ENCODE assay signal across 12 cellular contexts in genomic region chr2:231378028-231378722, GRCh38. TPM values are rescaled to one million over a fixed set of nuclear protein-coding genes. Genes with fewer than 3 reads are reported as not detected.
DNase-seq lines count a peak whose midpoint lies in the region; FAIRE-seq and TF ChIP-seq lines count a peak whose summit lies in the region.
"Had no signal": no experiment of that assay in that cellular context is flagged by ENCODE, and none has a peak within 500 bp of the region (broad histone marks: within the 10 kb centered on the region; RNA-seq: fewer than 3 reads in every experiment).

No MANE protein-coding gene starts in this region.

- H3K4me1 ChIP-seq in keratinocyte (ENCODE audit: control insufficient read depth, extremely low read depth, insufficient read depth, low read length) (peaks cover 6% of the 10 kb centered on the region), stomach (peaks cover 24 to 59% (median 25%) of the 10 kb centered on the region in 4 donors)

- no peaks in the 10 kb centered on the region for H3K9me3 ChIP-seq in keratinocyte (ENCODE audit: control insufficient read depth, low read depth, low read length)
- no peaks in the 10 kb centered on the region for H3K9me3 ChIP-seq in stomach
- H3K9me3 ChIP-seq: left ventricle myocardium inferior had no signal

- peak overlapping the region; percentile 9 for H2AFZ ChIP-seq in keratinocyte (ENCODE audit: control insufficient read depth, low read length)

- no peaks in the 10 kb centered on the region for H3K9me1 ChIP-seq in keratinocyte (ENCODE audit: control insufficient read depth, extremely low read depth, insufficient read depth, low read length)

- in situ Hi-C loops in ACHN (cut with HindIII; ENCODE audit: low pct_ligation_motif_present, low pct_unique_long_range_greater_than_20kb, low sequenced_read_pairs) = no loop called here

- peak; percentile 71 for FAIRE-seq in keratinocyte (lab: Jason Lieb, UNC)

- no peak for TF ChIP-seq EP300 in stomach (IDR thresholded peaks at IDR 0.05)

- TF ChIP-seq POLR2A in stomach (IDR thresholded peaks at IDR 0.05) = no peak

- H4K20me1 ChIP-seq in keratinocyte (ENCODE audit: control insufficient read depth, extremely low read depth, insufficient read depth, low read length) = no peaks in the 10 kb centered on the region

- H3K4me2 ChIP-seq in keratinocyte (ENCODE audit: control insufficient read depth, extremely low read depth, insufficient read depth, low read depth, low read length) = no peak overlapping the region

- TF ChIP-seq CTCF in keratinocyte (optimal IDR thresholded peaks at IDR 0.05 in 1 of 3, IDR thresholded peaks at IDR 0.05 in 1 of 3, conservative IDR thresholded peaks at IDR 0.05 in 1 of 3; ENCODE audit: extremely low read depth in 1 of 3, insufficient read depth in 2 of 3, low read length in 3 of 3) = no peak
- TF ChIP-seq CTCF in stomach (IDR thresholded peaks at IDR 0.05) = no peak

- WGBS in stomach, 5 donors = 63 to 78% (median 69%) methylated on average over 8 to 13 of the region's 13 CpGs

- H3K4me3 ChIP-seq in keratinocyte (ENCODE audit: control insufficient read depth in 2 of 3, extremely low read depth in 1 of 3, insufficient read depth in 2 of 3, low read depth in 1 of 3, low read length in 3 of 3) (no peak overlapping the region), stomach (no peak overlapping the region)
- H3K4me3 ChIP-seq: left ventricle myocardium inferior had no signal

- no peaks in the 10 kb centered on the region for H3K79me2 ChIP-seq in keratinocyte (ENCODE audit: control insufficient read depth, insufficient read depth, low read length)

- peak; percentile 49 for DNase-seq in NCI-H2029 (lab: John Stamatoyannopoulos, UW)
- DNase-seq in NCI-H2029 treated with DMSO at 0.1 percent for 48 hours (lab: John Stamatoyannopoulos, UW) = no peak
- DNase-seq in SHP77 treated with DMSO at 0.1 percent for 48 hours (lab: John Stamatoyannopoulos, UW) = peak; percentile 36
- peak; percentile 7 for DNase-seq in keratinocyte (ENCODE audit: low read depth, low spot score)
- peak; percentile 61 for DNase-seq in stomach
- DNase-seq in GF-D8 (lab: John Stamatoyannopoulos, UW) = no peak
- no peak for DNase-seq in NCI-H2081 treated with DMSO at 0.1 percent for 48 hours (lab: John Stamatoyannopoulos, UW)
- DNase-seq in ACHN = no peak
- DNase-seq: 8988T, left ventricle myocardium inferior, NCI-H1105, NCI-H524 treated with DMSO at 0.1 percent for 48 hours had no signal

- no peak overlapping the region for H3K27ac ChIP-seq in keratinocyte (ENCODE audit: control insufficient read depth, insufficient read depth, low read length)
- peak overlapping the region in 4 of 5 donors; percentile 51 to 60 (median 58) for H3K27ac ChIP-seq in stomach
- H3K27ac ChIP-seq: left ventricle myocardium inferior had no signal

- dilution Hi-C loops in keratinocyte (cut with MboI; ENCODE audit: extremely low pct_ligation_motif_present, low sequenced_read_pairs) = no loop called here

- intact Hi-C loops in stomach (cut with DNase I; ENCODE audit: low total_unique reads) = no loop called here

- H3K36me3 ChIP-seq in keratinocyte (ENCODE audit: control insufficient read depth in 2 of 2, extremely low read depth in 1 of 2, insufficient read depth in 2 of 2, low read length in 2 of 2) (no peaks in the 10 kb centered on the region), stomach (no peaks in the 10 kb centered on the region)
- H3K36me3 ChIP-seq: left ventricle myocardium inferior had no signal

- H3K9ac ChIP-seq in keratinocyte (ENCODE audit: control insufficient read depth, extremely low read depth, insufficient read depth, low read length) = no peak overlapping the region

- H3K27me3 ChIP-seq in keratinocyte (ENCODE audit: control insufficient read depth, extremely low read depth, insufficient read depth, low read length) (no peaks in the 10 kb centered on the region), stomach (no peaks in the 10 kb centered on the region)

RNA-seq across cellular contexts. Expression of gene B3GNT7, which starts 17.3 kb away (rescaled TPM):
- polyA plus RNA-seq in keratinocyte (0.08 TPM in 1 of 3 replicates, not detected in the others), stomach (1 to 10 TPM; 1.9 to 8.0 (median 6.1) TPM)
- not detected for polyA plus RNA-seq in keratinocyte (2011; ENCODE audit: low read depth)
- 0.05 TPM in 1 of 2 replicates, not detected in the other for polyA plus RNA-seq in keratinocyte (2011; cell fraction: cytosol; rRNA removed)
- 0.18 and 0.27 TPM in 2 replicates for polyA plus RNA-seq in keratinocyte (2011; cell fraction: nucleus; rRNA removed)
- polyA plus RNA-seq in keratinocyte (2012; ENCODE audit: low replicate concordance) = 0.09 and 0.10 TPM in 2 replicates
- polyA minus RNA-seq in keratinocyte = 0.10 to 0.56 TPM in 2 of 3 replicates, not detected in the other
- not detected for polyA minus RNA-seq in keratinocyte (2011; cell fraction: cytosol; rRNA and poly(A)+ RNA removed)
- polyA minus RNA-seq in keratinocyte (2011; cell fraction: nucleus; rRNA and poly(A)+ RNA removed) = 0.31 TPM in 1 of 2 replicates, not detected in the other
- 100 to 1,000 TPM in 2 of 5 donors, 10 to 100 TPM in 3; 13.4 to 156 (median 33.8) TPM for total RNA-seq in stomach

Comparison
In these comparisons a context has a peak if more than half of its experiments do, and no peak if none do; other contexts are left out.
1. DNase-seq: peak in NCI-H2029 (single experiment), SHP77 treated with DMSO at 0.1 percent for 48 hours (single experiment), keratinocyte (single experiment) and stomach (single experiment); none in NCI-H2029 treated with DMSO at 0.1 percent for 48 hours (single experiment), GF-D8 (single experiment), NCI-H2081 treated with DMSO at 0.1 percent for 48 hours (single experiment) and ACHN (single experiment).